19 cellular contexts compared by ENCODE assay signal in genomic region chr1:171258429-171258828, GRCh38. TPM values are rescaled to one million over a fixed set of nuclear protein-coding genes. Genes with fewer than 3 reads are reported as not detected.
DNase-seq lines count a peak whose midpoint lies in the region; ATAC-seq and TF ChIP-seq lines count a peak whose summit lies in the region.
"Had no signal": no experiment of that assay in that cellular context is flagged by ENCODE, and none has a peak within 500 bp of the region (broad histone marks: within the 10 kb centered on the region; RNA-seq: fewer than 3 reads in every experiment).

No MANE protein-coding gene starts in this region.

- H3K23ac ChIP-seq in neuronal stem cell (ENCODE audit: low read depth, low read length, poor library complexity): no peak overlapping the region

- H3K79me2 ChIP-seq in mammary epithelial cell (ENCODE audit: insufficient read depth, low read length): no peaks in the 10 kb centered on the region

- CTCF ChIA-PET in mammary epithelial cell (lab: Charles Lee; ENCODE audit: low non-redundant PET): no interaction called here

- H3K4me3 ChIP-seq in right cardiac atrium (ENCODE audit: low read length) (no peak overlapping the region), endodermal cell (ENCODE audit: low read length) (no peak overlapping the region), neuronal stem cell (ENCODE audit: low read length in 2 of 2) (no peak overlapping the region), mammary epithelial cell (replicated peaks in 1 of 3; ENCODE audit: insufficient read depth in 1 of 3, low read depth in 2 of 3, low read length in 3 of 3) (no peak overlapping the region)
- H3K4me3 ChIP-seq: BLaER1 treated with 17β-estradiol and CSF1 and Interleukin-3, amounts not matched to agents 10 nM and 100 nM; PC-9 had no signal

- H3K14ac ChIP-seq in neuronal stem cell (ENCODE audit: low read length): no peak overlapping the region

- BruUV-seq in mammary epithelial cell (replicated peaks; lab: Mats Ljungman, UMichigan): no TSS peak

- no peaks in the 10 kb centered on the region for H3K36me3 Mint-ChIP-seq in endodermal cell (ENCODE audit: low read depth)
- H3K36me3 Mint-ChIP-seq: CD8-positive, alpha-beta memory T cell had no signal

- WGBS in right cardiac atrium: 66% methylated on average over 3 of the region's 3 CpGs
- 77% methylated on average over 3 of the region's 3 CpGs; no CpG with 5 or more reads in 1 of the 2 experiments for WGBS in endodermal cell (ENCODE audit: insufficient coverage in 1 of 2, insufficient read length in 1 of 2), 2 experiments
- no CpG with 5 or more reads among the region's 3 CpGs for WGBS in neuronal stem cell (ENCODE audit: extremely low coverage in 2 of 2, insufficient read length in 2 of 2, insufficient replicate concordance in 1 of 2), 2 donors
- 100% methylated on average over 3 of the region's 3 CpGs for WGBS in mammary epithelial cell (ENCODE audit: low coverage, missing lambda C conversion rate)

- H3K18ac ChIP-seq in neuronal stem cell (ENCODE audit: low read length): no peak overlapping the region

- peaks cover 9% of the 10 kb centered on the region for H3K4me1 Mint-ChIP-seq in endodermal cell
- H3K4me1 Mint-ChIP-seq: CD8-positive, alpha-beta memory T cell had no signal

- no peak overlapping the region for H2BK12ac ChIP-seq in neuronal stem cell (ENCODE audit: low read length)

- no peaks in the 10 kb centered on the region for H3K9me3 ChIP-seq in right cardiac atrium (ENCODE audit: control insufficient read depth, low read length)
- H3K9me3 ChIP-seq in endodermal cell (ENCODE audit: control insufficient read depth, low read length): no peaks in the 10 kb centered on the region
- no peaks in the 10 kb centered on the region for H3K9me3 ChIP-seq in neuronal stem cell (replicated peaks in 1 of 2; ENCODE audit: control insufficient read depth in 2 of 2, insufficient read depth in 1 of 2, low read depth in 1 of 2, low read length in 2 of 2)
- H3K9me3 ChIP-seq in mammary epithelial cell (replicated peaks; ENCODE audit: insufficient read depth, low read length): no peaks in the 10 kb centered on the region
- H3K9me3 ChIP-seq: BLaER1 treated with 17β-estradiol and CSF1 and Interleukin-3, amounts not matched to agents 10 nM and 100 nM had no signal

- in situ Hi-C loops in mammary epithelial cell (cut with MboI; ENCODE audit: low sequenced_read_pairs in 2 of 2): loop anchor here in 1 of 2 donors (10.0 kb wide), 1 partner anchor 46 kb away; no protein-coding TSS in a partner anchor

- dilution Hi-C loops in mammary epithelial cell (cut with HindIII; ENCODE audit: low sequenced_read_pairs): no loop called here

- H3K27ac ChIP-seq in right cardiac atrium (ENCODE audit: low read length) (peak overlapping the region; percentile 25), endodermal cell (ENCODE audit: low read depth, low read length) (peak overlapping the region; percentile 33), neuronal stem cell (replicated peaks; ENCODE audit: low read length) (no peak overlapping the region), mammary epithelial cell (ENCODE audit: insufficient read depth, low read depth, low read length) (no peak overlapping the region)
- H3K27ac ChIP-seq: BLaER1 treated with 17β-estradiol and CSF1 and Interleukin-3, amounts not matched to agents 10 nM and 100 nM; PC-9 had no signal

- no peak for DNase-seq in right cardiac atrium
- no peak for DNase-seq in Right ventricle myocardium superior
- no peak for DNase-seq in endodermal cell
- DNase-seq in neuronal stem cell (ENCODE audit: low spot score): no peak
- no peak for DNase-seq in mammary epithelial cell
- DNase-seq in mesenteric fat pad (ENCODE audit: low spot score): no peak
- no peak for DNase-seq in HPDE6-E6E7 (ENCODE audit: extremely low spot score)
- DNase-seq: CD8-positive, alpha-beta memory T cell; DND-41; GF-D8; KBM-7; NCI-H1048; NCI-H1436 treated with DMSO at 0.1 percent for 48 hours; NCI-H2029 treated with DMSO at 0.1 percent for 48 hours; NCI-H748 treated with DMSO at 0.1 percent for 48 hours; PC-9 had no signal

- intact Hi-C loops in right cardiac atrium (cut with DNase I) (no loop called here), Right ventricle myocardium superior (cut with DNase I) (no loop called here), mammary epithelial cell (cut with micrococcal nuclease) (loop anchor here (10.0 kb wide), 1 partner anchor 176 kb away; no protein-coding TSS in a partner anchor)

- no peak overlapping the region for H3K4me2 ChIP-seq in neuronal stem cell (ENCODE audit: insufficient read depth, low read length, poor library complexity, severe bottlenecking)
- no peak overlapping the region for H3K4me2 ChIP-seq in mammary epithelial cell (ENCODE audit: insufficient read depth, low read depth, low read length)
- H3K4me2 ChIP-seq: BLaER1 treated with 17β-estradiol and CSF1 and Interleukin-3, amounts not matched to agents 10 nM and 100 nM; PC-9 had no signal

- no peak overlapping the region for H2BK5ac ChIP-seq in neuronal stem cell (ENCODE audit: low read length)

- no peaks in the 10 kb centered on the region for H3K79me1 ChIP-seq in neuronal stem cell (ENCODE audit: low read depth, low read length)

- peak overlapping the region; percentile 0 for H2AFZ ChIP-seq in neuronal stem cell (ENCODE audit: low read length)
- H2AFZ ChIP-seq in mammary epithelial cell (ENCODE audit: low read depth, low read length): no peak overlapping the region
- H2AFZ ChIP-seq: PC-9 had no signal

- no peak overlapping the region for H2AK5ac ChIP-seq in neuronal stem cell (ENCODE audit: low read depth, low read length)

- TF ChIP-seq CTCF in endodermal cell (conservative IDR thresholded peaks at IDR 0.05) (no peak), mammary epithelial cell (conservative IDR thresholded peaks at IDR 0.05 in 1 of 2, IDR thresholded peaks at IDR 0.05 in 1 of 2; ENCODE audit: extremely low read depth in 1 of 2, insufficient read depth in 1 of 2, low read depth in 1 of 2, low read length in 2 of 2) (no peak)

- H4K8ac ChIP-seq in neuronal stem cell (ENCODE audit: low read depth, low read length): no peak overlapping the region

- no peak overlapping the region for H2BK15ac ChIP-seq in neuronal stem cell (ENCODE audit: low read length)

- H3K4me1 ChIP-seq in right cardiac atrium (ENCODE audit: control insufficient read depth, insufficient read depth, low read length) (peaks cover 3% of the 10 kb centered on the region), endodermal cell (ENCODE audit: control insufficient read depth, insufficient read depth, low read length) (peaks cover 17% of the 10 kb centered on the region), neuronal stem cell (ENCODE audit: control insufficient read depth in 2 of 2, insufficient read depth in 1 of 2, low read depth in 1 of 2, low read length in 2 of 2) (peaks cover 0 to 13% of the 10 kb centered on the region in 2 donors), mammary epithelial cell (ENCODE audit: insufficient read depth, low read length) (peaks cover 24% of the 10 kb centered on the region)
- H3K4me1 ChIP-seq: BLaER1 treated with 17β-estradiol and CSF1 and Interleukin-3, amounts not matched to agents 10 nM and 100 nM had no signal

- no peak overlapping the region for H3K9ac ChIP-seq in endodermal cell (ENCODE audit: extremely low read depth, low read length, poor library complexity, severe bottlenecking)
- H3K9ac ChIP-seq in neuronal stem cell (ENCODE audit: low read depth, low read length, poor library complexity): no peak overlapping the region
- H3K9ac ChIP-seq in mammary epithelial cell (ENCODE audit: insufficient read depth, low read length): no peak overlapping the region
- H3K9ac ChIP-seq: BLaER1 treated with 17β-estradiol and CSF1 and Interleukin-3, amounts not matched to agents 10 nM and 100 nM had no signal

- ATAC-seq in right cardiac atrium (peak in 1 of 2 donors; percentile 18), Right ventricle myocardium superior (ENCODE audit: poor library complexity) (no peak)
- ATAC-seq: HCT116 had no signal

- H3K36me3 ChIP-seq in endodermal cell (ENCODE audit: control insufficient read depth, insufficient read depth, low read length) (no peaks in the 10 kb centered on the region), neuronal stem cell (replicated peaks in 1 of 2; ENCODE audit: control insufficient read depth in 2 of 2, insufficient read depth in 2 of 2, low read length in 2 of 2) (no peaks in the 10 kb centered on the region), mammary epithelial cell (ENCODE audit: insufficient read depth, low read length) (no peaks in the 10 kb centered on the region)
- H3K36me3 ChIP-seq: BLaER1 treated with 17β-estradiol and CSF1 and Interleukin-3, amounts not matched to agents 10 nM and 100 nM had no signal

- H3K4me3 Mint-ChIP-seq in endodermal cell: no peak overlapping the region
- H3K4me3 Mint-ChIP-seq: CD8-positive, alpha-beta memory T cell had no signal

- H4K20me1 ChIP-seq in mammary epithelial cell (ENCODE audit: insufficient read depth, low read length): no peaks in the 10 kb centered on the region
- H4K20me1 ChIP-seq: BLaER1 treated with 17β-estradiol and CSF1 and Interleukin-3, amounts not matched to agents 10 nM and 100 nM had no signal

- peaks cover 4% of the 10 kb centered on the region for H3K27me3 Mint-ChIP-seq in endodermal cell (ENCODE audit: insufficient read depth)

- H3K27ac Mint-ChIP-seq in endodermal cell: no peak overlapping the region
- H3K27ac Mint-ChIP-seq: CD8-positive, alpha-beta memory T cell had no signal

- H3K4ac ChIP-seq in neuronal stem cell (ENCODE audit: low read length): no peak overlapping the region

- H3K9me3 Mint-ChIP-seq in endodermal cell: no peaks in the 10 kb centered on the region

- H2BK120ac ChIP-seq in neuronal stem cell (ENCODE audit: low read depth, low read length): no peak overlapping the region

- H3K27me3 ChIP-seq in right cardiac atrium (ENCODE audit: control insufficient read depth, insufficient read depth): no peaks in the 10 kb centered on the region
- H3K27me3 ChIP-seq in endodermal cell (ENCODE audit: control insufficient read depth, insufficient read depth, low read length, poor library complexity, severe bottlenecking): no peaks in the 10 kb centered on the region
- H3K27me3 ChIP-seq in neuronal stem cell (ENCODE audit: control insufficient read depth in 3 of 3, insufficient read depth in 3 of 3, low read depth in 1 of 3, low read length in 3 of 3): peaks cover 0 to 2% (median 0%) of the 10 kb centered on the region in 3 experiments
- H3K27me3 ChIP-seq in mammary epithelial cell (ENCODE audit: insufficient read depth, low read length): no peaks in the 10 kb centered on the region
- H3K27me3 ChIP-seq: BLaER1 treated with 17β-estradiol and CSF1 and Interleukin-3, amounts not matched to agents 10 nM and 100 nM had no signal

- H4K91ac ChIP-seq in neuronal stem cell (ENCODE audit: low read depth, low read length, poor library complexity): no peak overlapping the region

RNA-seq across cellular contexts. Expression of gene FMO1, which starts 10.1 kb away (rescaled TPM):
- total RNA-seq in right cardiac atrium (under 1 TPM in 3 of 4 donors, not detected in 1; 0.21 to 0.60 (median 0.25) TPM), Right ventricle myocardium superior (0.54 TPM), endodermal cell (not detected), mammary epithelial cell (under 1 TPM in 1 of 2 donors, not detected in 1; 0.67 TPM), mesenteric fat pad (0.58 TPM)
- polyA plus RNA-seq in right cardiac atrium (0.61 TPM), mammary epithelial cell (not detected)
- 0.78 TPM for polyA plus RNA-seq in endodermal cell (2013, experiment 1 of 2)
- 0.66 TPM for polyA plus RNA-seq in endodermal cell (2013, experiment 2 of 2)
- polyA plus RNA-seq in neuronal stem cell (2013, experiment 1 of 2): not detected
- 0.01 TPM for polyA plus RNA-seq in neuronal stem cell (2013, experiment 2 of 2)
- not detected for polyA minus RNA-seq in mammary epithelial cell
- total RNA-seq: CD8-positive, alpha-beta memory T cell; NCI-H460; PC-9 had no signal
- polyA plus RNA-seq: CD8-positive, alpha-beta memory T cell had no signal

RNA-seq across cellular contexts. Expression of gene FMO4, which starts 55.6 kb away (rescaled TPM):
- total RNA-seq in right cardiac atrium: 1 to 10 TPM; 2.8 to 6.3 (median 4.1) TPM
- 5.5 TPM for polyA plus RNA-seq in right cardiac atrium
- 3.8 TPM for total RNA-seq in Right ventricle myocardium superior
- 1 to 10 TPM; 2.5 to 3.5 TPM for total RNA-seq in endodermal cell
- 2.4 TPM for polyA plus RNA-seq in endodermal cell (2013, experiment 1 of 2)
- 4.2 TPM for polyA plus RNA-seq in endodermal cell (2013, experiment 2 of 2)
- 1.6 TPM for polyA plus RNA-seq in neuronal stem cell (2013, experiment 1 of 2)
- 1.5 TPM for polyA plus RNA-seq in neuronal stem cell (2013, experiment 2 of 2)
- total RNA-seq in mammary epithelial cell: 1 to 10 TPM; 1.8 to 7.0 TPM
- 1.8 TPM for polyA plus RNA-seq in mammary epithelial cell
- polyA minus RNA-seq in mammary epithelial cell: 2.7 TPM
- 3.6 TPM for total RNA-seq in mesenteric fat pad

Comparison
In these comparisons a context has a peak if more than half of its experiments do, and no peak if none do; other contexts are left out.
1. H3K27ac ChIP-seq: peak in right cardiac atrium (single experiment) and endodermal cell (single experiment); none in neuronal stem cell (single experiment) and mammary epithelial cell (single experiment).